ENCODE assay signal across 9 cellular contexts in genomic region chr3:42589382-42590109, GRCh38. TPM values are rescaled to one million over a fixed set of nuclear protein-coding genes. Genes with fewer than 3 reads are reported as not detected.
DNase-seq lines count a peak whose midpoint lies in the region; ATAC-seq, FAIRE-seq and TF ChIP-seq lines count a peak whose summit lies in the region.
"Had no signal": no experiment of that assay in that cellular context is flagged by ENCODE, and none has a peak within 500 bp of the region (broad histone marks: within the 10 kb centered on the region; RNA-seq: fewer than 3 reads in every experiment).

No MANE protein-coding gene starts in this region.

- 96% methylated on average over 20 of the region's 20 CpGs for WGBS in SK-N-SH (ENCODE audit: low lambda C conversion rate)

- DNase-seq in SK-N-SH (no peak), T-cell (no peak), glutamatergic neuron (no peak), KG1 (lab: John Stamatoyannopoulos, UW) (no peak), urothelium cell line (ENCODE audit: low spot score) (no peak), NCI-H187 (lab: John Stamatoyannopoulos, UW) (no peak)
- no peak for DNase-seq in stimulated activated naive CD8-positive, alpha-beta T cell treated with anti-CD3 and anti-CD28 coated beads, Interleukin-15, amount 100 ng/mL, for 72 hours
- DNase-seq: BE2C had no signal

- peaks cover 0 to 11% of the 10 kb centered on the region in 2 experiments; a peak in 1 of 4 replicates for H3K4me1 ChIP-seq in SK-N-SH (ENCODE audit: control insufficient read depth in 1 of 2, insufficient read depth in 2 of 2, low read depth in 1 of 2, low read length in 1 of 2)
- H3K4me1 ChIP-seq: BE2C had no signal

- peak overlapping the region; percentile 84 to 99 (median 94) for H3K4me3 Mint-ChIP-seq in T-cell
- H3K4me3 Mint-ChIP-seq in glutamatergic neuron (ENCODE audit: unreplicated experiment): peak overlapping the region; percentile 94
- H3K4me3 Mint-ChIP-seq in stimulated activated naive CD8-positive, alpha-beta T cell treated with anti-CD3 and anti-CD28 coated beads, Interleukin-15, amount 100 ng/mL, for 72 hours: peak overlapping the region; percentile 87 to 90

- H3K9me3 Mint-ChIP-seq in T-cell: no peaks in the 10 kb centered on the region
- H3K9me3 Mint-ChIP-seq in glutamatergic neuron (ENCODE audit: unreplicated experiment): peaks cover 7% of the 10 kb centered on the region
- H3K9me3 Mint-ChIP-seq in stimulated activated naive CD8-positive, alpha-beta T cell treated with anti-CD3 and anti-CD28 coated beads, Interleukin-15, amount 100 ng/mL, for 72 hours: no peaks in the 10 kb centered on the region

- TF ChIP-seq RAD21 in SK-N-SH (IDR thresholded peaks at IDR 0.05; ENCODE audit: low read length): no peak

- H2AFZ ChIP-seq in SK-N-SH (ENCODE audit: low read depth): 0 out of 2 replicates have a peak overlapping the region, but pooled peaks have one; percentile 97

- H3K36me3 Mint-ChIP-seq in T-cell (peaks cover 17% of the 10 kb centered on the region), glutamatergic neuron (ENCODE audit: unreplicated experiment) (no peaks in the 10 kb centered on the region)

- peak overlapping the region; percentile 83 for H3K4me2 ChIP-seq in SK-N-SH

- no peaks in the 10 kb centered on the region for H4K20me1 ChIP-seq in SK-N-SH (ENCODE audit: insufficient read depth)

- H3K27me3 ChIP-seq in SK-N-SH (ENCODE audit: insufficient read depth): no peaks in the 10 kb centered on the region
- H3K27me3 ChIP-seq: BE2C had no signal

- H3K4me1 Mint-ChIP-seq in T-cell: peaks cover 16 to 41% (median 38%) of the 10 kb centered on the region in 3 donors
- H3K4me1 Mint-ChIP-seq in glutamatergic neuron (ENCODE audit: low read depth, unreplicated experiment): peaks cover 8% of the 10 kb centered on the region
- peaks cover 41% of the 10 kb centered on the region for H3K4me1 Mint-ChIP-seq in stimulated activated naive CD8-positive, alpha-beta T cell treated with anti-CD3 and anti-CD28 coated beads, Interleukin-15, amount 100 ng/mL, for 72 hours

- no peak for TF ChIP-seq EP300 in SK-N-SH (IDR thresholded peaks at IDR 0.05; ENCODE audit: borderline replicate concordance in 1 of 2, low read depth in 1 of 2, low read length in 1 of 2)

- peaks cover 7% of the 10 kb centered on the region for H3F3A ChIP-seq in SK-N-SH (replicated peaks; ENCODE audit: insufficient read depth)

- TF ChIP-seq CTCF in SK-N-SH (IDR thresholded peaks at IDR 0.05) (no peak), glutamatergic neuron (IDR thresholded peaks at IDR 0.05; ENCODE audit: partially characterized antibody, unreplicated experiment) (no peak)

- H3K9me3 ChIP-seq in SK-N-SH: no peaks in the 10 kb centered on the region
- H3K9me3 ChIP-seq: BE2C had no signal

- peak overlapping the region; percentile 96 to 99 for H3K27ac Mint-ChIP-seq in T-cell
- peak overlapping the region; percentile 95 for H3K27ac Mint-ChIP-seq in glutamatergic neuron (ENCODE audit: unreplicated experiment)
- no peak overlapping the region for H3K27ac Mint-ChIP-seq in stimulated activated naive CD8-positive, alpha-beta T cell treated with anti-CD3 and anti-CD28 coated beads, Interleukin-15, amount 100 ng/mL, for 72 hours

- no peak for FAIRE-seq in urothelium cell line (lab: Jason Lieb, UNC)

- POLR2A ChIA-PET in SK-N-SH (lab: Yijun Ruan, JAX): interaction anchor here (0.6 to 1.1 kb wide), 2 partner anchors 12 to 36 kb away, joined by 3 to 4 read pairs; no protein-coding TSS in a partner anchor
- POLR2A ChIA-PET in T-cell (lab: Charles Lee): interaction anchor here (0.6 to 2.5 kb wide), 8 partner anchors 8 to 87 kb away, joined by 3 to 18 read pairs (median 4); partner anchors contain the start of genes NKTR (in 1 of the 2), SEC22C (in 1 of the 2) and VIPR1 (in 1 of the 2)

- H3K9ac ChIP-seq in SK-N-SH: 0 out of 2 replicates have a peak overlapping the region, but pooled peaks have one; percentile 51

- H3K27me3 Mint-ChIP-seq in T-cell (no peaks in the 10 kb centered on the region), glutamatergic neuron (ENCODE audit: unreplicated experiment) (peaks cover 2% of the 10 kb centered on the region)
- no peaks in the 10 kb centered on the region for H3K27me3 Mint-ChIP-seq in stimulated activated naive CD8-positive, alpha-beta T cell treated with anti-CD3 and anti-CD28 coated beads, Interleukin-15, amount 100 ng/mL, for 72 hours

- ATAC-seq in SK-N-SH treated with all-trans-retinoic acid at 6 μM for 48 hours (no peak), T-cell (replicated peaks in 1 of 4) (no peak)
- no peak for ATAC-seq in stimulated activated naive CD8-positive, alpha-beta T cell treated with anti-CD3 and anti-CD28 coated beads, Interleukin-15, amount 100 ng/mL, for 72 hours

- H3K4me3 ChIP-seq in SK-N-SH (ENCODE audit: low read depth in 2 of 2, low read length in 1 of 2): peak overlapping the region; percentile 50 to 74; a peak in 2 of 4 replicates

- peaks cover 30% of the 10 kb centered on the region for H3K79me2 ChIP-seq in SK-N-SH (ENCODE audit: insufficient read depth)

- peak overlapping the region; percentile 20 to 83; a peak in 3 of 4 replicates for H3K27ac ChIP-seq in SK-N-SH (ENCODE audit: low read depth in 2 of 2, low read length in 1 of 2)

- peaks cover 12 to 17% of the 10 kb centered on the region in 2 experiments for H3K36me3 ChIP-seq in SK-N-SH (replicated peaks in 1 of 2; ENCODE audit: control insufficient read depth in 1 of 2, insufficient read depth in 2 of 2, low read length in 1 of 2)
- H3K36me3 ChIP-seq: BE2C had no signal

- H3K9me2 ChIP-seq in SK-N-SH: no peaks in the 10 kb centered on the region

- CTCF ChIA-PET in SK-N-SH (lab: Yijun Ruan, JAX): interaction anchor here (0.7 kb wide), 1 partner anchor 16 kb away, joined by 3 read pairs; no protein-coding TSS in a partner anchor
- CTCF ChIA-PET in T-cell (lab: Charles Lee): interaction anchor here in 1 of 2 donors (1.4 to 1.8 kb wide), 2 partner anchors 8 to 24 kb away, joined by 4 to 16 read pairs; partner anchors contain the start of gene SEC22C

TF ChIP-seq in SK-N-SH, 30 proteins besides CTCF, POLR2A, EP300 and RAD21:
- no peak for TF ChIP-seq MAX (IDR thresholded peaks at IDR 0.05; ENCODE audit: low read depth)
- TF ChIP-seq FOXJ3 (CRISPR knock-in tag; IDR thresholded peaks at IDR 0.05): no peak
- TF ChIP-seq POLR2AphosphoS5 (IDR thresholded peaks at IDR 0.05; ENCODE audit: low read depth, low read length): no peak
- TF ChIP-seq RFX5 (IDR thresholded peaks at IDR 0.05; ENCODE audit: low read length): no peak
- TF ChIP-seq MEF2A (IDR thresholded peaks at IDR 0.05; ENCODE audit: borderline replicate concordance, low read depth): no peak
- no peak for TF ChIP-seq FOSL2 (IDR thresholded peaks at IDR 0.05; ENCODE audit: borderline replicate concordance, low read depth)
- TF ChIP-seq NFIC (IDR thresholded peaks at IDR 0.05; ENCODE audit: borderline replicate concordance): no peak
TF ChIP-seq in SK-N-SH: peak in this region for 0.

TF ChIP-seq in SK-N-SH treated with all-trans-retinoic acid at 6 μM for 48 hours, 23 proteins besides CTCF, POLR2A, EP300 and RAD21 (continues in another document):
- TF ChIP-seq PPARA (CRISPR knock-in tag; IDR thresholded peaks at IDR 0.05; ENCODE audit: borderline replicate concordance): no peak
- no peak for TF ChIP-seq SNAI2 (CRISPR knock-in tag; IDR thresholded peaks at IDR 0.05)
- no peak for TF ChIP-seq ZC3H10 (CRISPR knock-in tag; IDR thresholded peaks at IDR 0.05)
- TF ChIP-seq PATZ1 (CRISPR knock-in tag; IDR thresholded peaks at IDR 0.05; ENCODE audit: borderline replicate concordance): no peak

RNA-seq across cellular contexts. Expression of gene SS18L2, which starts 1.1 kb away (rescaled TPM):
- polyA plus RNA-seq in SK-N-SH (2012; rRNA removed): 24.1 and 31.8 TPM in 2 replicates
- 35.1 and 46.3 TPM in 2 replicates for polyA plus RNA-seq in SK-N-SH (2012; cell fraction: cytosol; rRNA removed)
- polyA plus RNA-seq in SK-N-SH (2012; cell fraction: nucleus; rRNA removed): 15.1 and 18.2 TPM in 2 replicates
- total RNA-seq in T-cell: 10 to 100 TPM; 33.0 to 52.6 (median 46.4) TPM
- total RNA-seq in glutamatergic neuron (ENCODE audit: unreplicated experiment): 38.9 TPM

RNA-seq across cellular contexts. Expression of gene SEC22C, which starts 7.8 kb away (rescaled TPM):
- 28.5 and 31.9 TPM in 2 replicates for polyA plus RNA-seq in SK-N-SH (2012; rRNA removed)
- 33.1 and 36.7 TPM in 2 replicates for polyA plus RNA-seq in SK-N-SH (2012; cell fraction: cytosol; rRNA removed)
- polyA plus RNA-seq in SK-N-SH (2012; cell fraction: nucleus; rRNA removed): 24.2 and 33.1 TPM in 2 replicates
- total RNA-seq in T-cell (10 to 100 TPM; 50.1 to 71.2 (median 53.6) TPM), glutamatergic neuron (ENCODE audit: unreplicated experiment) (36.9 TPM)

RNA-seq across cellular contexts. Expression of gene NKTR, which starts 10.9 kb away (rescaled TPM):
- polyA plus RNA-seq in SK-N-SH (2012; rRNA removed): 19.2 and 26.9 TPM in 2 replicates
- 8.1 and 8.3 TPM in 2 replicates for polyA plus RNA-seq in SK-N-SH (2012; cell fraction: cytosol; rRNA removed)
- polyA plus RNA-seq in SK-N-SH (2012; cell fraction: nucleus; rRNA removed): 55.0 and 119 TPM in 2 replicates
- 100 to 1,000 TPM; 185 to 252 (median 209) TPM for total RNA-seq in T-cell
- 196 TPM for total RNA-seq in glutamatergic neuron (ENCODE audit: unreplicated experiment)

Comparison
In these comparisons a context has a peak if more than half of its experiments do, and no peak if none do; other contexts are left out.
1. H3K27ac Mint-ChIP-seq: peak in T-cell (2 of 2) and glutamatergic neuron (single experiment); none in stimulated activated naive CD8-positive, alpha-beta T cell treated with anti-CD3 and anti-CD28 coated beads, Interleukin-15, amount 100 ng/mL, for 72 hours (0 of 2).
2. Peak in every context shown above with its lines, with median percentiles within 50 percentile points of each other: H3K4me3 Mint-ChIP-seq.